Comparison of ENCODE assay signal across 10 cellular contexts in genomic region chr1:244837597-244838258, GRCh38. TPM values are rescaled to one million over a fixed set of nuclear protein-coding genes. Genes with fewer than 3 reads are reported as not detected.
A peak's percentile ranks its signal among the peaks of the same experiment; 100 is the strongest.
DNase-seq lines count a peak whose midpoint lies in the region; ATAC-seq and TF ChIP-seq lines count a peak whose summit lies in the region.
"Had no signal": no experiment of that assay in that cellular context is flagged by ENCODE, and none has a peak within 500 bp of the region (broad histone marks: within the 10 kb centered on the region; RNA-seq: fewer than 3 reads in every experiment).

No MANE protein-coding gene starts in this region.

- TF ChIP-seq POLR2A in adrenal gland (IDR thresholded peaks at IDR 0.05) = no peak

- WGBS in adrenal gland, 4 donors = 57 to 71% (median 60%) methylated on average over 5 of the region's 5 CpGs

- H3K4me2 ChIP-seq in Karpas-422 (ENCODE audit: low read depth, low read length, poor library complexity, severe bottlenecking) (peak overlapping the region; percentile 68), neural cell (ENCODE audit: low read length) (peak overlapping the region; percentile 86)

- no peak for ATAC-seq in GM21529 (IDR thresholded peaks at IDR 0.05; ENCODE audit: unreplicated experiment)

- H3K9me2 ChIP-seq in Karpas-422 (replicated peaks; ENCODE audit: insufficient read depth, low read length) (no peaks in the 10 kb centered on the region), neural cell (ENCODE audit: insufficient read depth, low read length) (no peaks in the 10 kb centered on the region)

- no peaks in the 10 kb centered on the region; the same call in 1 of the 2 replicates for H4K20me1 ChIP-seq in Karpas-422 (ENCODE audit: insufficient read depth, low read depth, low read length)
- no peaks in the 10 kb centered on the region for H4K20me1 ChIP-seq in neural cell (ENCODE audit: insufficient read depth)

- TF ChIP-seq CTCF in adrenal gland (IDR thresholded peaks at IDR 0.05) (no peak), neural cell (IDR thresholded peaks at IDR 0.05; ENCODE audit: poor library complexity, severe bottlenecking) (no peak)

- H3K79me2 ChIP-seq in Karpas-422 (ENCODE audit: low read length) (peaks cover 66% of the 10 kb centered on the region), neural cell (replicated peaks; ENCODE audit: insufficient read depth, low read length) (peaks cover 58% of the 10 kb centered on the region)

- H3K4me1 ChIP-seq in Karpas-422 (ENCODE audit: low read length) (peaks cover 77% of the 10 kb centered on the region), adrenal gland (replicated peaks in 1 of 2) (peaks cover 23 to 38% of the 10 kb centered on the region in 2 donors)

- H3K27me3 ChIP-seq in Karpas-422 (ENCODE audit: low read length) (no peaks in the 10 kb centered on the region), adrenal gland (no peaks in the 10 kb centered on the region), neural cell (ENCODE audit: insufficient read depth, low read depth, low read length) (no peaks in the 10 kb centered on the region)

- no peaks in the 10 kb centered on the region for H3K9me3 ChIP-seq in Karpas-422 (ENCODE audit: low read length)
- no peaks in the 10 kb centered on the region for H3K9me3 ChIP-seq in adrenal gland (replicated peaks in 1 of 3)
- no peaks in the 10 kb centered on the region for H3K9me3 ChIP-seq in neural cell (ENCODE audit: low read length)

- intact Hi-C loops in adrenal gland (cut with DNase I) = no loop called here

- H3K36me3 ChIP-seq in Karpas-422 (ENCODE audit: insufficient read depth, low read length) (peaks cover 33% of the 10 kb centered on the region; the same call in 1 of the 2 replicates), adrenal gland (replicated peaks in 1 of 2) (peaks cover 0 to 18% of the 10 kb centered on the region in 2 donors), neural cell (ENCODE audit: insufficient read depth, low read length) (peaks cover 9% of the 10 kb centered on the region)

- H2AFZ ChIP-seq in Karpas-422 (ENCODE audit: low read length) (no peak overlapping the region), neural cell (ENCODE audit: low read depth, low read length) (no peak overlapping the region)

- TF ChIP-seq RAD21 in neural cell (conservative IDR thresholded peaks at IDR 0.05) = no peak

- peaks cover 5% of the 10 kb centered on the region for H3F3A ChIP-seq in neural cell (ENCODE audit: insufficient read depth, low read length, poor library complexity, severe bottlenecking)

- peak overlapping the region; percentile 90 for H3K27ac ChIP-seq in Karpas-422 (ENCODE audit: low read length)
- H3K27ac ChIP-seq in adrenal gland = peak overlapping the region in 3 of 5 donors; percentile 7 to 99 (median 35)
- H3K27ac ChIP-seq in neural cell (ENCODE audit: low read length) = no peak overlapping the region

- DNase-seq in DMS114 treated with DMSO at 0.1 percent for 48 hours (lab: John Stamatoyannopoulos, UW; ENCODE audit: unreplicated experiment) = peak; percentile 28
- DNase-seq in Karpas-422 = no peak
- DNase-seq in adrenal gland = no peak
- DNase-seq in epidermal melanocyte (ENCODE audit: insufficient read length, low spot score) = no peak
- DNase-seq in NOMO-1 treated with dmso at 0.1 percent for 144 hours (lab: John Stamatoyannopoulos, UW; ENCODE audit: unreplicated experiment) = no peak
- no peak for DNase-seq in cerebellum (ENCODE audit: low spot score)
- DNase-seq: H7, SW 1271 had no signal

- TF ChIP-seq EP300 in neural cell (conservative IDR thresholded peaks at IDR 0.05; ENCODE audit: poor library complexity, severe bottlenecking) = no peak

- H3K4me3 ChIP-seq in Karpas-422 (ENCODE audit: low read length) (peak overlapping the region; percentile 76), adrenal gland (no peak overlapping the region), neural cell (ENCODE audit: low read length) (peak overlapping the region; percentile 79)

- H3K9ac ChIP-seq in Karpas-422 (ENCODE audit: low read length) (peak overlapping the region; percentile 91), neural cell (ENCODE audit: low read length) (peak overlapping the region; percentile 22)

TF ChIP-seq in neural cell, 6 proteins besides CTCF, POLR2A, EP300 and RAD21:
- TF ChIP-seq MXI1 (conservative IDR thresholded peaks at IDR 0.05; ENCODE audit: poor library complexity, severe bottlenecking) (no peak), SMC3 (conservative IDR thresholded peaks at IDR 0.05; ENCODE audit: poor library complexity) (no peak), REST (IDR thresholded peaks at IDR 0.05; ENCODE audit: borderline replicate concordance) (no peak), POLR2AphosphoS5 (IDR thresholded peaks at IDR 0.05) (peak; percentile 10)
TF ChIP-seq in neural cell: peak in this region for 1.

RNA-seq across cellular contexts. Expression of gene COX20, which starts 2.3 kb away (rescaled TPM):
- total RNA-seq in Karpas-422 (2014; rRNA removed; shearing (Covaris generic); ENCODE audit: low replicate concordance) = 24.1 and 52.4 TPM in 2 replicates
- 10 to 100 TPM; 32.2 to 78.1 (median 42.5) TPM for total RNA-seq in adrenal gland
- polyA plus RNA-seq in adrenal gland = 100 to 1,000 TPM; 120 to 265 (median 123) TPM
- 110 and 169 TPM in 2 replicates for polyA plus RNA-seq in neural cell
- polyA minus RNA-seq in neural cell = 69.4 and 86.9 TPM in 2 replicates
- total RNA-seq in cerebellum = 65.5 TPM

RNA-seq across cellular contexts. Expression of gene HNRNPU, which starts 26.6 kb away (rescaled TPM):
- total RNA-seq in Karpas-422 (2014; rRNA removed; shearing (Covaris generic); ENCODE audit: low replicate concordance) = 224 and 343 TPM in 2 replicates
- total RNA-seq in adrenal gland (100 to 1,000 TPM; 192 to 326 (median 278) TPM), cerebellum (402 TPM)
- polyA plus RNA-seq in adrenal gland (100 to 1,000 TPM; 141 to 397 (median 145) TPM), neural cell (303 and 346 TPM in 2 replicates)
- polyA minus RNA-seq in neural cell = 555 and 641 TPM in 2 replicates

Comparison
In these comparisons a context has a peak if more than half of its experiments do, and no peak if none do; other contexts are left out.
1. H3K4me3 ChIP-seq: peak in Karpas-422 (single experiment) and neural cell (single experiment); none in adrenal gland (0 of 4).